Comparison of ENCODE assay signal across 8 cellular contexts in the genomic region with DNA sequence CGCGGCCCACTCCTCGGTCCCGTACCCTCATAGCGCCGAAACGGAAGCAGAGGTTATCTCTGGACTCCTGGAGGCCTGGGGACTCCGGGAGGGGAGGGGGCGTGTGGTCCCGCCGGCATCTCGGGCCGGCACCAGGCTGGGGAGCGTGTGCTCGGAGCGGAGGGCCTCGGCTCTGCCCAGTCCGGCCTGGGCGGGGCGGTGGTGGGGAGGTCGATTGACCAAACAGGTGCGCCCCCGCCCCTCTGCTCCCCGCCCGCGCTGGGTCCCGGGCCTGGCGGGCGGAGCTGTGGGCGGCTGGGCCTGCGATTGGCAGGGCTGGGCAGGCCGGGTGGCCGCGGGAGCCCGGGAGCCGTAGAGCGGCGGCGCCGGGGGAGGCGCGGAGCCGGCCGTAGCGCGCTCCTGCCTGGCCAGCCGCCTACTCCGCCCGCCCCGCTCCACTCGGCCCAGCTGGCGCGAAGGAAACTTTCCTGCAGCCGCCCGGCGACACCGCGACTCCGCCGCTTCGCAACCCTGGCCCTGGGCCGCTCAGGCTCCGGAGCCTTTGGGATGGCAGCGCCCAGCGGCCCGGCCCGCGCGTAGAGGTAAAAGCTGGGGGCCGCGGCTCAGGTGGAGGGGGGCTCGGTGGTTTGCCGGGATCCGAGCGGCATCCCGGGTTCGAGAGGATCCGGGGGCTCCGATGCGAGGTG. TPM values are rescaled to one million over a fixed set of nuclear protein-coding genes. Genes with fewer than 3 reads are reported as not detected.
DNase-seq lines count a peak whose midpoint lies in the region; ATAC-seq and TF ChIP-seq lines count a peak whose summit lies in the region.

No MANE protein-coding gene starts in this region.

- peaks cover 2 to 8% of the 10 kb centered on the region in 2 donors for H3K36me3 Mint-ChIP-seq in activated T-cell treated with anti-CD3 and anti-CD28 coated beads, Interleukin-2, amount 50 U/mL, for 72 hours (ENCODE audit: insufficient read depth in 2 of 2)

- H3K27me3 ChIP-seq in NT2/D1 (ENCODE audit: insufficient read depth, insufficient read length) (peaks cover 18% of the 10 kb centered on the region), foreskin keratinocyte (peaks cover 62% of the 10 kb centered on the region), neuron (ENCODE audit: insufficient read depth, low read length) (peaks cover 49% of the 10 kb centered on the region)

- peaks cover 62% of the 10 kb centered on the region for H3K27me3 Mint-ChIP-seq in activated T-cell treated with anti-CD3 and anti-CD28 coated beads, Interleukin-2, amount 50 U/mL, for 72 hours (ENCODE audit: low read depth)

- no peak overlapping the region for H3K27ac ChIP-seq in foreskin keratinocyte

- H3K4me1 ChIP-seq in NT2/D1 (ENCODE audit: insufficient read depth, insufficient read length) = peaks cover 21% of the 10 kb centered on the region
- no peaks in the 10 kb centered on the region for H3K4me1 ChIP-seq in foreskin keratinocyte
- H3K4me1 ChIP-seq in neuron (ENCODE audit: insufficient read depth, low read length) = peaks cover 19% of the 10 kb centered on the region

- DNase-seq in DMS114 treated with DMSO at 0.1 percent for 48 hours (lab: John Stamatoyannopoulos, UW; ENCODE audit: unreplicated experiment) (peak; percentile 42), NT2/D1 (ENCODE audit: low read depth, low spot score) (peak; percentile 68), foreskin keratinocyte (no peak)
- DNase-seq in activated T-cell treated with anti-CD3 and anti-CD28 coated beads, Interleukin-2, amount 50 U/mL, for 72 hours = no peak

- no peak for TF ChIP-seq CTCF in foreskin keratinocyte (conservative IDR thresholded peaks at IDR 0.05)

- ATAC-seq in foreskin keratinocyte = peak; percentile 54
- no peak for ATAC-seq in GM21717 (IDR thresholded peaks at IDR 0.05; ENCODE audit: unreplicated experiment)
- no peak for ATAC-seq in HG03280 (IDR thresholded peaks at IDR 0.05; ENCODE audit: unreplicated experiment)
- no peak for ATAC-seq in GM18867 (IDR thresholded peaks at IDR 0.05; ENCODE audit: unreplicated experiment)
- ATAC-seq in activated T-cell treated with anti-CD3 and anti-CD28 coated beads, Interleukin-2, amount 50 U/mL, for 72 hours (replicated peaks in 1 of 2) = no peak

- peak overlapping the region; percentile 96 for H3K9ac ChIP-seq in NT2/D1 (ENCODE audit: insufficient read length, low read depth)

- H3K4me3 Mint-ChIP-seq in activated T-cell treated with anti-CD3 and anti-CD28 coated beads, Interleukin-2, amount 50 U/mL, for 72 hours = peak overlapping the region in 1 of 2 donors; percentile 66

- H2AFZ ChIP-seq in neuron (ENCODE audit: low read depth, low read length) = peak overlapping the region; percentile 86

- H3K9me3 ChIP-seq in NT2/D1 (ENCODE audit: insufficient read depth, low read length) (peaks cover 15% of the 10 kb centered on the region), neuron (ENCODE audit: low read length) (peaks cover 5% of the 10 kb centered on the region)

- H3K27ac Mint-ChIP-seq in activated T-cell treated with anti-CD3 and anti-CD28 coated beads, Interleukin-2, amount 50 U/mL, for 72 hours = no peak overlapping the region

- no peaks in the 10 kb centered on the region for H3K36me3 ChIP-seq in NT2/D1 (ENCODE audit: insufficient read depth, insufficient read length, low read length)
- H3K36me3 ChIP-seq in neuron (ENCODE audit: insufficient read depth, low read length) = no peaks in the 10 kb centered on the region

- H3K4me3 ChIP-seq in NT2/D1 (ENCODE audit: insufficient read length, low read depth) (peak overlapping the region; percentile 75), neuron (ENCODE audit: low read length) (peak overlapping the region; percentile 47)

- peaks cover 0 to 2% of the 10 kb centered on the region in 2 donors for H3K9me3 Mint-ChIP-seq in activated T-cell treated with anti-CD3 and anti-CD28 coated beads, Interleukin-2, amount 50 U/mL, for 72 hours

- H3K4me1 Mint-ChIP-seq in activated T-cell treated with anti-CD3 and anti-CD28 coated beads, Interleukin-2, amount 50 U/mL, for 72 hours (ENCODE audit: low read depth) = no peaks in the 10 kb centered on the region

RNA-seq across cellular contexts. Expression of gene DAB2IP, which starts 52.1 kb away (rescaled TPM):
- 26.5 and 26.6 TPM in 2 replicates for total RNA-seq in foreskin keratinocyte
- polyA plus RNA-seq in foreskin keratinocyte = 12.5 and 14.1 TPM in 2 replicates
- total RNA-seq in activated T-cell treated with anti-CD3 and anti-CD28 coated beads, Interleukin-2, amount 50 U/mL, for 72 hours = under 1 TPM; 0.35 to 0.74 TPM

Comparison
In these comparisons a context has a peak if more than half of its experiments do, and no peak if none do; other contexts are left out.
1. DNase-seq: peak in DMS114 treated with DMSO at 0.1 percent for 48 hours (single experiment) and NT2/D1 (single experiment); none in foreskin keratinocyte (0 of 2) and activated T-cell treated with anti-CD3 and anti-CD28 coated beads, Interleukin-2, amount 50 U/mL, for 72 hours (0 of 2).
2. RNA of gene DAB2IP, which starts 52.1 kb away (total RNA-seq): 26.5 to 26.6 TPM in foreskin keratinocyte; 0.35 to 0.74 TPM in activated T-cell treated with anti-CD3 and anti-CD28 coated beads, Interleukin-2, amount 50 U/mL, for 72 hours; every median in the first group is over 10 times any median in the second.